20 cellular contexts compared by ENCODE assay signal in the genomic region with DNA sequence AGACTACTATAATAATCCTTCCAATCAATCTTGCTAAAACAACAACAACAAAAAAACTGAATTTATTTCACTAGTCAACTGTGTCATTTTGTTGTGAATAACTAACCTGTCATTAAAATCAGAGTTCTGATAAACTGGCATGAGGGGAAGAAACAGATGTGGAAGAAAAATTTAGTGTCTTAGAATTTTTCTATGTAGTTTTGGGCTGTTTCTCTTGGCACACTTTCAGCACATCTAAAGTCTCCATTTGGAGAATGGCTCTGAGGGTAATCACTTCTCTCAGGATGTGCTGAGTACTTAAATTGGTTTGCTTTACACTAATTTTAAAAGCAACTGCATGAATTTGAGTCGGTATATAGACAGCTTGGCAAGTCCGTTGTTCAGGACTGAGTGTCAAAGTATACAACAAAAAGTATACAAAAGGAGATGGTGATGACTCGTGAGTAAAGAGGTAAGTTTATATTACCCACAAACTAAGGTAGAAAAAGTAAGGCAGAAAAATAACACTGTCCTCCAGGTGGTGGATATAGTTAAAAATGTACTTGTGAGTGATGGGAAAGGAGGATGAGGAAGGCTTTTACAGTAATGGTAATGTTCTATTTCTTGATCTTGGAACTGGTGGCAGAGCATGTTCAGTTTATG. TPM values are rescaled to one million over a fixed set of nuclear protein-coding genes. Genes with fewer than 3 reads are reported as not detected.
DNase-seq lines count a peak whose midpoint lies in the region; ATAC-seq and TF ChIP-seq lines count a peak whose summit lies in the region.
"Had no signal": no experiment of that assay in that cellular context is flagged by ENCODE, and none has a peak within 500 bp of the region (broad histone marks: within the 10 kb centered on the region; RNA-seq: fewer than 3 reads in every experiment).

No MANE protein-coding gene starts in this region.

- H3K79me2 ChIP-seq in parathyroid adenoma = no peaks in the 10 kb centered on the region

- TF ChIP-seq CTCF in endodermal cell (conservative IDR thresholded peaks at IDR 0.05) (no peak), parathyroid adenoma (IDR thresholded peaks at IDR 0.05) (no peak)

- no peaks in the 10 kb centered on the region for H3K36me3 ChIP-seq in endodermal cell (ENCODE audit: control insufficient read depth, insufficient read depth, low read length)
- no peaks in the 10 kb centered on the region for H3K36me3 ChIP-seq in parathyroid adenoma (ENCODE audit: control insufficient read depth, insufficient read depth, low read length)
- no peaks in the 10 kb centered on the region for H3K36me3 ChIP-seq in MG63

- no peaks in the 10 kb centered on the region for H3K27me3 Mint-ChIP-seq in activated naive CD8-positive, alpha-beta T cell
- no peaks in the 10 kb centered on the region for H3K27me3 Mint-ChIP-seq in activated naive CD8-positive, alpha-beta T cell treated with anti-CD3 and anti-CD28 coated beads for 36 hours
- H3K27me3 Mint-ChIP-seq in T-helper 17 cell (no peaks in the 10 kb centered on the region), endodermal cell (ENCODE audit: insufficient read depth) (no peaks in the 10 kb centered on the region)
- H3K27me3 Mint-ChIP-seq: CD4-positive, alpha-beta T cell had no signal

- ATAC-seq in T-helper 17 cell = no peak

- no peaks in the 10 kb centered on the region for H3K27me3 ChIP-seq in endodermal cell (ENCODE audit: control insufficient read depth, insufficient read depth, low read length, poor library complexity, severe bottlenecking)
- no peaks in the 10 kb centered on the region for H3K27me3 ChIP-seq in parathyroid adenoma (ENCODE audit: control insufficient read depth, insufficient read depth, low read length)
- H3K27me3 ChIP-seq in MG63 = no peaks in the 10 kb centered on the region
- H3K27me3 ChIP-seq: BLaER1, Peyer's patch had no signal

- intact Hi-C loops in cardiac septum (cut with DNase I) = no loop called here

- H3K4me3 ChIP-seq in endodermal cell (ENCODE audit: low read length) (peak overlapping the region; percentile 7), parathyroid adenoma (ENCODE audit: low read depth, low read length) (peak overlapping the region; percentile 1), MG63 (no peak overlapping the region)
- H3K4me3 ChIP-seq: BLaER1, Peyer's patch had no signal

- no peaks in the 10 kb centered on the region for H3K9me3 ChIP-seq in T-helper 17 cell (ENCODE audit: control insufficient read depth, low read length, poor library complexity, severe bottlenecking)
- H3K9me3 ChIP-seq in endodermal cell (ENCODE audit: control insufficient read depth, low read length) = no peaks in the 10 kb centered on the region
- no peaks in the 10 kb centered on the region for H3K9me3 ChIP-seq in parathyroid adenoma (ENCODE audit: control insufficient read depth, low read length)
- no peaks in the 10 kb centered on the region for H3K9me3 ChIP-seq in MG63
- H3K9me3 ChIP-seq: BLaER1, Peyer's patch had no signal

- no peaks in the 10 kb centered on the region for H3K9me3 Mint-ChIP-seq in activated naive CD8-positive, alpha-beta T cell (ENCODE audit: low read depth)
- no peaks in the 10 kb centered on the region for H3K9me3 Mint-ChIP-seq in activated naive CD8-positive, alpha-beta T cell treated with anti-CD3 and anti-CD28 coated beads for 36 hours
- H3K9me3 Mint-ChIP-seq in endodermal cell = no peaks in the 10 kb centered on the region
- H3K9me3 Mint-ChIP-seq: CD4-positive, alpha-beta T cell had no signal

- H3K9ac ChIP-seq in endodermal cell (ENCODE audit: extremely low read depth, low read length, poor library complexity, severe bottlenecking) (no peak overlapping the region), parathyroid adenoma (no peak overlapping the region)
- H3K9ac ChIP-seq: BLaER1 had no signal

- H3K27ac ChIP-seq in endodermal cell (ENCODE audit: low read depth, low read length) (no peak overlapping the region), parathyroid adenoma (no peak overlapping the region), caudate nucleus (ENCODE audit: low read depth, low read length) (no peak overlapping the region)
- H3K27ac ChIP-seq: BLaER1 had no signal

- H3K4me3 Mint-ChIP-seq in activated naive CD8-positive, alpha-beta T cell = no peak overlapping the region
- no peak overlapping the region for H3K4me3 Mint-ChIP-seq in activated naive CD8-positive, alpha-beta T cell treated with anti-CD3 and anti-CD28 coated beads for 36 hours
- H3K4me3 Mint-ChIP-seq in T-helper 17 cell (no peak overlapping the region), endodermal cell (no peak overlapping the region)
- H3K4me3 Mint-ChIP-seq: CD4-positive, alpha-beta T cell had no signal

- H3K36me3 Mint-ChIP-seq in activated naive CD8-positive, alpha-beta T cell = peaks cover 11% of the 10 kb centered on the region
- H3K36me3 Mint-ChIP-seq in activated naive CD8-positive, alpha-beta T cell treated with anti-CD3 and anti-CD28 coated beads for 36 hours = peaks cover 32% of the 10 kb centered on the region
- H3K36me3 Mint-ChIP-seq in T-helper 17 cell (ENCODE audit: low read depth) = peaks cover 5% of the 10 kb centered on the region
- peaks cover 38% of the 10 kb centered on the region for H3K36me3 Mint-ChIP-seq in endodermal cell (ENCODE audit: low read depth)

- H2AFZ ChIP-seq in parathyroid adenoma = no peak overlapping the region

- DNase-seq in activated naive CD8-positive, alpha-beta T cell treated with anti-CD3 and anti-CD28 coated beads for 36 hours = no peak
- DNase-seq in T-helper 17 cell (no peak), endodermal cell (no peak), MG63 (no peak), cardiac septum (ENCODE audit: low spot score) (no peak), caudate nucleus (lab: John Stamatoyannopoulos, UW) (no peak)
- DNase-seq: ACHN; CD4-positive, alpha-beta T cell; DMS153; GOT3; HCEC 1CT; KBM-7; NCI-H1092 treated with DMSO at 0.1 percent for 48 hours; NCI-H1436 treated with DMSO at 0.1 percent for 48 hours; NCI-H1930; NCI-H69; Peyer's patch had no signal

- H3K4me1 Mint-ChIP-seq in activated naive CD8-positive, alpha-beta T cell (ENCODE audit: low read depth) = peaks cover 14% of the 10 kb centered on the region
- H3K4me1 Mint-ChIP-seq in activated naive CD8-positive, alpha-beta T cell treated with anti-CD3 and anti-CD28 coated beads for 36 hours = peaks cover 9% of the 10 kb centered on the region
- H3K4me1 Mint-ChIP-seq in T-helper 17 cell = peaks cover 10% of the 10 kb centered on the region
- H3K4me1 Mint-ChIP-seq in endodermal cell = peaks cover 17% of the 10 kb centered on the region

- H3K4me1 ChIP-seq in endodermal cell (ENCODE audit: control insufficient read depth, insufficient read depth, low read length) (peaks cover 3% of the 10 kb centered on the region), parathyroid adenoma (no peaks in the 10 kb centered on the region)

- peak overlapping the region; percentile 46 for H3K27ac Mint-ChIP-seq in activated naive CD8-positive, alpha-beta T cell
- H3K27ac Mint-ChIP-seq in activated naive CD8-positive, alpha-beta T cell treated with anti-CD3 and anti-CD28 coated beads for 36 hours = no peak overlapping the region
- peak overlapping the region; percentile 57 for H3K27ac Mint-ChIP-seq in T-helper 17 cell
- H3K27ac Mint-ChIP-seq in endodermal cell = no peak overlapping the region
- H3K27ac Mint-ChIP-seq: CD4-positive, alpha-beta T cell had no signal

- WGBS in endodermal cell (ENCODE audit: insufficient coverage in 1 of 2, insufficient read length in 1 of 2), 2 experiments = 96 to 100% methylated on average over 1 to 3 of the region's 3 CpGs

- no peak overlapping the region for H3K4me2 ChIP-seq in parathyroid adenoma (ENCODE audit: low read length)

RNA-seq across cellular contexts. Expression of a gene that starts 10.2 kb away (rescaled TPM):
- total RNA-seq in activated naive CD8-positive, alpha-beta T cell treated with anti-CD3 and anti-CD28 coated beads for 36 hours = 10 to 100 TPM; 44.3 to 45.7 TPM
- total RNA-seq in T-helper 17 cell (10 to 100 TPM; 17.1 to 18.8 TPM), endodermal cell (10 to 100 TPM; 52.5 to 66.6 TPM), cardiac septum (20.1 TPM)
- polyA plus RNA-seq in endodermal cell (2013, experiment 1 of 2) = 10.2 TPM
- polyA plus RNA-seq in endodermal cell (2013, experiment 2 of 2) = 9.6 TPM
- total RNA-seq in MG63 (2014; rRNA removed; shearing (Covaris generic); ENCODE audit: low replicate concordance) = 0.36 and 2.6 TPM in 2 replicates

RNA-seq across cellular contexts. Expression of a gene that starts 13.8 kb away (rescaled TPM):
- 10 to 100 TPM; 47.2 to 49.9 TPM for total RNA-seq in activated naive CD8-positive, alpha-beta T cell treated with anti-CD3 and anti-CD28 coated beads for 36 hours
- total RNA-seq in T-helper 17 cell (10 to 100 TPM; 10.1 to 12.2 TPM), endodermal cell (10 to 100 TPM; 26.2 to 27.1 TPM), cardiac septum (9.7 TPM)
- 22.0 TPM for polyA plus RNA-seq in endodermal cell (2013, experiment 1 of 2)
- polyA plus RNA-seq in endodermal cell (2013, experiment 2 of 2) = 21.7 TPM
- 19.0 and 30.7 TPM in 2 replicates for total RNA-seq in MG63 (2014; rRNA removed; shearing (Covaris generic); ENCODE audit: low replicate concordance)

Comparison
In these comparisons a context has a peak if more than half of its experiments do, and no peak if none do; other contexts are left out.
1. H3K27ac Mint-ChIP-seq: peak in activated naive CD8-positive, alpha-beta T cell (single experiment) and T-helper 17 cell (single experiment); none in activated naive CD8-positive, alpha-beta T cell treated with anti-CD3 and anti-CD28 coated beads for 36 hours (single experiment) and endodermal cell (single experiment).